17 cellular contexts compared by ENCODE assay signal in the genomic region with DNA sequence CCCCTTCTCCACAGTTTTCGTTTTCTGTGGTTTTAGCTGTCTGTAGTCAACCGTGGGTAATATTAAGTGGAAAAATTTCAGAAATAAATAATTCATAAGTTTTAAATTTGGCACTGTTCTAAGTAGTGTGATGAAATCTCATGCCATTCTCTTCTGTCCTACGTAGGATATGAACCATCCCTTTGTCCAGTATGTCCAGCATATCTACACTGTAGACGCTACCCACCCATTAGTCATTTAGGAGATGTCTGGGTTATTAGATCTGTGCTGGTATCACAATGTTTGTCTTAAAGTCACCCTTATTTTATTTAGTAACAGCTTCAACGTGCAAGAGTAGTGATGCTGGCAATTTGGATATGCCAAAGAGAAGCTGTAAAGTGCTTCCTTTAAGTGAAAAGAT. TPM values are rescaled to one million over a fixed set of nuclear protein-coding genes. Genes with fewer than 3 reads are reported as not detected.
DNase-seq lines count a peak whose midpoint lies in the region; ATAC-seq, FAIRE-seq and TF ChIP-seq lines count a peak whose summit lies in the region.
"Had no signal": no experiment of that assay in that cellular context is flagged by ENCODE, and none has a peak within 500 bp of the region (broad histone marks: within the 10 kb centered on the region; RNA-seq: fewer than 3 reads in every experiment).

No MANE protein-coding gene starts in this region.

- no peak overlapping the region for H2BK15ac ChIP-seq in mesenchymal stem cell (ENCODE audit: low read depth, poor library complexity, severe bottlenecking)

- no peaks in the 10 kb centered on the region for H3K9me2 ChIP-seq in GM23248 (ENCODE audit: insufficient read depth)

- H3K27me3 Mint-ChIP-seq in CD4-positive, alpha-beta T cell = no peaks in the 10 kb centered on the region
- no peaks in the 10 kb centered on the region for H3K27me3 Mint-ChIP-seq in astrocyte (ENCODE audit: low read depth, unreplicated experiment)

- H2BK120ac ChIP-seq in mesenchymal stem cell (ENCODE audit: low read depth, low read length) = no peak overlapping the region

- H2BK12ac ChIP-seq in mesenchymal stem cell (ENCODE audit: low read length in 2 of 2) = no peak overlapping the region

- H3K4ac ChIP-seq in mesenchymal stem cell (ENCODE audit: low read depth in 1 of 2, low read length in 2 of 2) = no peak overlapping the region

- H3K9ac ChIP-seq in GM23248 (no peak overlapping the region), astrocyte (ENCODE audit: low read length) (no peak overlapping the region), mesenchymal stem cell (ENCODE audit: low read length) (no peak overlapping the region)

- H3K4me3 ChIP-seq in GM23248 (no peak overlapping the region), astrocyte (ENCODE audit: insufficient read depth, low read depth, low read length) (no peak overlapping the region), mesenchymal stem cell (ENCODE audit: insufficient read depth in 1 of 2, low read depth in 1 of 2, low read length in 2 of 2) (no peak overlapping the region)

- H3K18ac ChIP-seq in mesenchymal stem cell (ENCODE audit: low read depth in 1 of 2, low read length in 2 of 2) = no peak overlapping the region

- no peak overlapping the region for H4K91ac ChIP-seq in mesenchymal stem cell (ENCODE audit: low read length)

- no peak for FAIRE-seq in astrocyte (lab: Jason Lieb, UNC)
- FAIRE-seq: RCC 7860 had no signal

- no peak for DNase-seq in CD4-positive, alpha-beta T cell
- DNase-seq in GM23248 (peak; percentile 28), astrocyte (ENCODE audit: low read depth) (peak; percentile 72), iris pigment epithelial cell (ENCODE audit: low read depth) (peak; percentile 81), DMS153 (lab: John Stamatoyannopoulos, UW) (no peak), T-helper 9 cell (no peak), mesenchymal stem cell (no peak)
- DNase-seq: ACHN, BE2C, H9, Kasumi-1, NCI-H1417, NCI-H1930, NCI-H524, SIG-M5 had no signal

- 0 out of 2 replicates have a peak, but pooled peaks cover 6% of the 10 kb centered on the region for H3K4me1 ChIP-seq in GM23248 (ENCODE audit: insufficient read depth)
- peaks cover 5% of the 10 kb centered on the region for H3K4me1 ChIP-seq in astrocyte (ENCODE audit: insufficient read depth, low read length)
- peaks cover 7% of the 10 kb centered on the region for H3K4me1 ChIP-seq in mesenchymal stem cell (ENCODE audit: control insufficient read depth, insufficient read depth, low read depth, low read length)

- in situ Hi-C loops in GM23248 (cut with MboI) = no loop called here

- CTCF ChIA-PET in CD4-positive, alpha-beta T cell (lab: Charles Lee) = interaction anchor here (1.9 kb wide), 1 partner anchor 45 kb away, joined by 8 read pairs; a partner anchor contains a TSS

- H3K4me2 ChIP-seq in GM23248 (ENCODE audit: unreplicated experiment) (no peak overlapping the region), astrocyte (ENCODE audit: low read length) (no peak overlapping the region), mesenchymal stem cell (ENCODE audit: low read length, poor library complexity, severe bottlenecking) (no peak overlapping the region)

- H3K36me3 Mint-ChIP-seq in CD4-positive, alpha-beta T cell (ENCODE audit: low read depth) = peaks cover 39% of the 10 kb centered on the region
- H3K36me3 Mint-ChIP-seq in astrocyte (ENCODE audit: low read depth, unreplicated experiment) = peaks cover 15% of the 10 kb centered on the region

- no peak overlapping the region for H4K8ac ChIP-seq in mesenchymal stem cell (ENCODE audit: low read length)

- H3F3A ChIP-seq in GM23248 (ENCODE audit: insufficient read depth) = no peaks in the 10 kb centered on the region; the same call in 1 of the 2 replicates

- POLR2A ChIA-PET in CD4-positive, alpha-beta T cell (lab: Charles Lee) = interaction anchor here (1.3 to 3.0 kb wide), 3 partner anchors 16 to 44 kb away, joined by 3 to 16 read pairs (median 8); a partner anchor contains a TSS

- H3K9me3 Mint-ChIP-seq in CD4-positive, alpha-beta T cell = peaks cover 7% of the 10 kb centered on the region
- no peaks in the 10 kb centered on the region for H3K9me3 Mint-ChIP-seq in astrocyte (ENCODE audit: unreplicated experiment)

- no peak overlapping the region for H3K14ac ChIP-seq in mesenchymal stem cell (ENCODE audit: low read length in 2 of 2)

- no peak overlapping the region for H2BK5ac ChIP-seq in mesenchymal stem cell (ENCODE audit: low read depth, low read length, poor library complexity, severe bottlenecking)

- H3K9me3 ChIP-seq in CD4-positive, alpha-beta T cell (ENCODE audit: control insufficient read depth, low read length) = no peaks in the 10 kb centered on the region
- H3K9me3 ChIP-seq in GM23248 (ENCODE audit: low read depth) (no peaks in the 10 kb centered on the region), astrocyte (ENCODE audit: insufficient read depth, low read depth, low read length) (no peaks in the 10 kb centered on the region), mesenchymal stem cell (ENCODE audit: control insufficient read depth, low read length) (peaks cover 4% of the 10 kb centered on the region)

- H3K4me3 Mint-ChIP-seq in CD4-positive, alpha-beta T cell = no peak overlapping the region
- H3K4me3 Mint-ChIP-seq in astrocyte (ENCODE audit: unreplicated experiment) = no peak overlapping the region
- H3K4me3 Mint-ChIP-seq: H9 had no signal

- peaks cover 74% of the 10 kb centered on the region for H3K4me1 Mint-ChIP-seq in CD4-positive, alpha-beta T cell (ENCODE audit: low read depth)
- H3K4me1 Mint-ChIP-seq in astrocyte (ENCODE audit: low read depth, unreplicated experiment) = peaks cover 23% of the 10 kb centered on the region

- no peak for ATAC-seq in CD4-positive, alpha-beta T cell (ENCODE audit: poor library complexity)
- no peak for ATAC-seq in HG02973 (IDR thresholded peaks at IDR 0.05; ENCODE audit: unreplicated experiment)

- TF ChIP-seq CTCF in CD4-positive, alpha-beta T cell (IDR thresholded peaks at IDR 0.05) = no peak
- TF ChIP-seq CTCF in astrocyte (IDR thresholded peaks at IDR 0.05; ENCODE audit: insufficient read depth, low read depth, low read length) = no peak

- no peak overlapping the region for H3K23ac ChIP-seq in mesenchymal stem cell (ENCODE audit: low read length in 2 of 2)

- no peak overlapping the region for H3K27ac ChIP-seq in CD4-positive, alpha-beta T cell (ENCODE audit: low read depth, low read length)
- H3K27ac ChIP-seq in GM23248 = no peak overlapping the region
- H3K27ac ChIP-seq in astrocyte (ENCODE audit: low read depth, low read length) = no peak overlapping the region
- no peak overlapping the region for H3K27ac ChIP-seq in mesenchymal stem cell (ENCODE audit: low read length, poor library complexity, severe bottlenecking)

- no peak overlapping the region for H2AK5ac ChIP-seq in mesenchymal stem cell (ENCODE audit: low read length, severe bottlenecking)

- WGBS in GM23248 (ENCODE audit: low coverage in 1 of 2, low lambda C conversion rate in 2 of 2, missing lambda C conversion rate in 2 of 2), 2 experiments = 69 to 82% methylated on average over 5 of the region's 5 CpGs
- 100% methylated on average over 1 of the region's 5 CpGs for WGBS in mesenchymal stem cell

- H3K79me2 ChIP-seq in GM23248 (ENCODE audit: insufficient read depth) (peaks cover 100% of the 10 kb centered on the region), astrocyte (ENCODE audit: insufficient read depth, low read length) (peaks cover 97% of the 10 kb centered on the region)

- 0 out of 2 replicates have a peak, but pooled peaks cover 3% of the 10 kb centered on the region for H3K36me3 ChIP-seq in GM23248 (ENCODE audit: low read depth)
- no peaks in the 10 kb centered on the region for H3K36me3 ChIP-seq in astrocyte (ENCODE audit: insufficient read depth, low read length)
- H3K36me3 ChIP-seq in mesenchymal stem cell (ENCODE audit: control insufficient read depth in 1 of 2, insufficient read depth in 2 of 2, low read depth in 1 of 2, low read length in 2 of 2) = peaks cover 0 to 2% of the 10 kb centered on the region in 2 experiments
- H3K36me3 ChIP-seq: BE2C had no signal

- no peaks in the 10 kb centered on the region for H3K27me3 ChIP-seq in CD4-positive, alpha-beta T cell (ENCODE audit: control insufficient read depth, insufficient read depth, low read length)
- H3K27me3 ChIP-seq in GM23248 (replicated peaks; ENCODE audit: insufficient read depth) (no peaks in the 10 kb centered on the region), astrocyte (ENCODE audit: insufficient read depth, low read length) (no peaks in the 10 kb centered on the region), mesenchymal stem cell (ENCODE audit: control insufficient read depth in 1 of 2, insufficient read depth in 1 of 2, low read length in 2 of 2) (no peaks in the 10 kb centered on the region)
- H3K27me3 ChIP-seq: BE2C had no signal

- H3K27ac Mint-ChIP-seq in CD4-positive, alpha-beta T cell = peak overlapping the region; percentile 64
- H3K27ac Mint-ChIP-seq in astrocyte (ENCODE audit: unreplicated experiment) = peak overlapping the region; percentile 53
- H3K27ac Mint-ChIP-seq: H9 had no signal

- intact Hi-C loops in CD4-positive, alpha-beta T cell (cut with DNase I, micrococcal nuclease) = no loop called here

- no peaks in the 10 kb centered on the region for H4K20me1 ChIP-seq in GM23248 (ENCODE audit: insufficient read depth)
- H4K20me1 ChIP-seq in astrocyte (ENCODE audit: insufficient read depth, low read length) = peaks cover 14% of the 10 kb centered on the region

- H2AFZ ChIP-seq in GM23248 = no peak overlapping the region
- no peak overlapping the region for H2AFZ ChIP-seq in astrocyte (ENCODE audit: low read depth, low read length)
- no peak overlapping the region for H2AFZ ChIP-seq in mesenchymal stem cell (ENCODE audit: low read depth, low read length)

- peaks cover 1% of the 10 kb centered on the region for H3K79me1 ChIP-seq in mesenchymal stem cell (replicated peaks; ENCODE audit: low read length, poor library complexity, severe bottlenecking)

RNA-seq across cellular contexts. Expression of a gene that starts 44.7 kb away (rescaled TPM):
- total RNA-seq in CD4-positive, alpha-beta T cell = 100 to 1,000 TPM; 134 to 143 TPM
- 14.3 and 17.7 TPM in 2 replicates for total RNA-seq in GM23248 (2014; rRNA removed; shearing (Covaris generic))
- 24.3 and 24.9 TPM in 2 replicates for polyA plus RNA-seq in GM23248 (2016; fragmentation: Nextera tagmentation; extraction: Ambion mirVana)
- 107 and 115 TPM in 2 replicates for total RNA-seq in astrocyte
- 14.7 TPM for polyA plus RNA-seq in mesenchymal stem cell (2013, experiment 1 of 2)
- 13.8 TPM for polyA plus RNA-seq in mesenchymal stem cell (2013, experiment 2 of 2)

Comparison
In these comparisons a context has a peak if more than half of its experiments do, and no peak if none do; other contexts are left out.
1. DNase-seq: peak in GM23248 (single experiment), astrocyte (single experiment) and iris pigment epithelial cell (single experiment); none in CD4-positive, alpha-beta T cell (0 of 10), DMS153 (single experiment), T-helper 9 cell (single experiment) and mesenchymal stem cell (single experiment).